In the genomic region with DNA sequence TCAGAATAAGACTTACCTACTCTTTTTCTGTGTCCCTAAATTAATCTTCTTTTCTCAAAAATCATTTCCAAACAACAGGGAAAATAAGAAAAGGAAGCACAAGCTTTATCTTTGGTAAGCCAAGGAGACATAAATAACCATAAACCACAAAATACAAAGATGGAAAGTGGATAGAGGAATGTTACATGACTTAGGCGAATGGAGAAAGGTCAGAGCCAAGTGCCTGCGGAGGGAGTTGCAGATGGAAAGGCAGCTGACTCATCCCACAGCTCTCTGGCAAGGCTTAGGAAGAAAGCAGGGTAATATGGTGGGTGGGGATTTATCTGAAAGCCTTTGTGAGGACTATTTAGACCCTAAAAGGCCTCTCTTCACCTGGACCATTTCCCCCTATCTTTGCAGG, we compare ENCODE assay signal across 1 cellular context.
A peak's percentile ranks its signal among the peaks of the same experiment; 100 is the strongest.
TF ChIP-seq lines count a peak whose summit lies in the region.

No MANE protein-coding gene starts in this region.

TF ChIP-seq in SK-N-SH, 30 proteins besides CTCF, POLR2A, EP300 and RAD21 (continued from another document):
- TF ChIP-seq, protein P1, sequence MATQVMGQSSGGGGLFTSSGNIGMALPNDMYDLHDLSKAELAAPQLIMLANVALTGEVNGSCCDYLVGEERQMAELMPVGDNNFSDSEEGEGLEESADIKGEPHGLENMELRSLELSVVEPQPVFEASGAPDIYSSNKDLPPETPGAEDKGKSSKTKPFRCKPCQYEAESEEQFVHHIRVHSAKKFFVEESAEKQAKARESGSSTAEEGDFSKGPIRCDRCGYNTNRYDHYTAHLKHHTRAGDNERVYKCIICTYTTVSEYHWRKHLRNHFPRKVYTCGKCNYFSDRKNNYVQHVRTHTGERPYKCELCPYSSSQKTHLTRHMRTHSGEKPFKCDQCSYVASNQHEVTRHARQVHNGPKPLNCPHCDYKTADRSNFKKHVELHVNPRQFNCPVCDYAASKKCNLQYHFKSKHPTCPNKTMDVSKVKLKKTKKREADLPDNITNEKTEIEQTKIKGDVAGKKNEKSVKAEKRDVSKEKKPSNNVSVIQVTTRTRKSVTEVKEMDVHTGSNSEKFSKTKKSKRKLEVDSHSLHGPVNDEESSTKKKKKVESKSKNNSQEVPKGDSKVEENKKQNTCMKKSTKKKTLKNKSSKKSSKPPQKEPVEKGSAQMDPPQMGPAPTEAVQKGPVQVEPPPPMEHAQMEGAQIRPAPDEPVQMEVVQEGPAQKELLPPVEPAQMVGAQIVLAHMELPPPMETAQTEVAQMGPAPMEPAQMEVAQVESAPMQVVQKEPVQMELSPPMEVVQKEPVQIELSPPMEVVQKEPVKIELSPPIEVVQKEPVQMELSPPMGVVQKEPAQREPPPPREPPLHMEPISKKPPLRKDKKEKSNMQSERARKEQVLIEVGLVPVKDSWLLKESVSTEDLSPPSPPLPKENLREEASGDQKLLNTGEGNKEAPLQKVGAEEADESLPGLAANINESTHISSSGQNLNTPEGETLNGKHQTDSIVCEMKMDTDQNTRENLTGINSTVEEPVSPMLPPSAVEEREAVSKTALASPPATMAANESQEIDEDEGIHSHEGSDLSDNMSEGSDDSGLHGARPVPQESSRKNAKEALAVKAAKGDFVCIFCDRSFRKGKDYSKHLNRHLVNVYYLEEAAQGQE (IDR thresholded peaks at IDR 0.05; ENCODE audit: low read depth, low read length): 0 out of 2 replicates have a peak, but pooled peaks have one; percentile 10
